8 cellular contexts compared by ENCODE assay signal in the genomic region with DNA sequence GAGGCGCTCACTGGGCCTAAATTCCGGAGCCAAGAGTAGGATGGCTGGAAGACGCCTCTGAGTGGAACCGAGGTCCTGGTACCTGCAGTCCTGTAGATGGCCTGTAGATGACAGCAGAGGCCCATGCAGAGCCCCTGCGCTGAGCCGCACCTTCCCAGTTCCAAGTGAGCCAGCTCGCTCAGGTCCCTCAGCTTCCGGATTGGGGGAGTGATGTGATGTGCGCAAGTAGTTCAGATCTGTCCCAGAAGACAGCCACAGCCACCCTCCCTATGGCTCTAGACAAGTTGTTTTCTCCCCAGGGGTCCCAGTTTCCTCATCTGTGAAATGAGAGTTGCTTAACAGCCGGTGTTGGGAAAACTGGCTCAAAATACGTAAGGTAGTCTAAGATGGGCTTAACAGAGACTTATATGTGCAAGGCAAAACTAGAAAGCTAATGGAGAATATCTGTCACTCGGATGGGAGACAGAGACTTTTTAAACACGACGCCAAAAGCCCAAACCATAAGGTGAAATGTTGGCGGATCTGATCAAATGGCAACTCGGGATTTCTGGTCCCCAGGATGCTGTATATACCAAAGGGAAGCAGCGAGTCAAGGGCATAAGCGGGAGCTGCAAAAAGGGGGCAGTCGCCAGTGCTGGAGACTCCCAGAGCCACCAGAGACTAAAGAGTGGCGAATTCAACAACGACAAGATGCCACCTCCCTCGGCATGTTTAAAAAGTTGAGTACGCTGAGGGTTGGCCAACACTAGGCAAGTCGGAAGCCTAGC. TPM values are rescaled to one million over a fixed set of nuclear protein-coding genes. Genes with fewer than 3 reads are reported as not detected.
DNase-seq lines count a peak whose midpoint lies in the region; ATAC-seq and TF ChIP-seq lines count a peak whose summit lies in the region.

No MANE protein-coding gene starts in this region.

- H3K27ac ChIP-seq in RWPE2 (ENCODE audit: poor library complexity, severe bottlenecking): peak overlapping the region; percentile 68

- intact Hi-C loops in natural killer cell (cut with micrococcal nuclease): loop anchor here (1.0 to 5.0 kb wide), 7 partner anchors 36 to 1056 kb away; a partner anchor contains a TSS

- H3K9me3 ChIP-seq in RWPE2 (ENCODE audit: severe bottlenecking): no peaks in the 10 kb centered on the region

- no peaks in the 10 kb centered on the region for H3K27me3 ChIP-seq in RWPE2 (ENCODE audit: insufficient read depth, poor library complexity, severe bottlenecking)

- ATAC-seq in GM21515 (IDR thresholded peaks at IDR 0.05; ENCODE audit: unreplicated experiment): peak; percentile 35
- ATAC-seq in RWPE2 (ENCODE audit: low read depth): peak; percentile 24
- ATAC-seq in natural killer cell: peak; percentile 43 to 59 (median 44)

- DNase-seq in COR-L47 (lab: John Stamatoyannopoulos, UW): peak; percentile 35
- no peak for DNase-seq in RWPE2 (ENCODE audit: low spot score)
- DNase-seq in activated T-helper 9 cell treated with anti-CD3 and anti-CD28 coated beads, Interleukin-2, amount 50 U/mL, for 16 hours (ENCODE audit: low read depth): peak; percentile 71
- peak; percentile 86 for DNase-seq in fibroblast of pulmonary artery (ENCODE audit: low read depth)
- peak; percentile 75 for DNase-seq in natural killer cell

- H3K36me3 ChIP-seq in RWPE2 (ENCODE audit: low read depth): peaks cover 9% of the 10 kb centered on the region

- peak; percentile 98 for TF ChIP-seq CTCF in LNCAP (IDR thresholded peaks at IDR 0.05)
- peak; percentile 99 for TF ChIP-seq CTCF in RWPE2 (IDR thresholded peaks at IDR 0.05; ENCODE audit: poor library complexity, severe bottlenecking)
- no peak for TF ChIP-seq CTCF in fibroblast of pulmonary artery (IDR thresholded peaks at IDR 0.05; ENCODE audit: low read length, missing control alignments)
- TF ChIP-seq CTCF in natural killer cell (IDR thresholded peaks at IDR 0.05): peak; percentile 96

- peak overlapping the region; percentile 94 to 95 for H3K27ac Mint-ChIP-seq in natural killer cell
- H3K27ac Mint-ChIP-seq in stimulated activated naive CD8-positive, alpha-beta T cell treated with anti-CD3 and anti-CD28 coated beads, Interleukin-15, Interleukin-2, amounts not matched to agents 100 ng/mL and 50 ng/mL, for 24 hours: peak overlapping the region; percentile 93

- H3K4me3 Mint-ChIP-seq in natural killer cell: peak overlapping the region; percentile 92
- peak overlapping the region; percentile 85 for H3K4me3 Mint-ChIP-seq in stimulated activated naive CD8-positive, alpha-beta T cell treated with anti-CD3 and anti-CD28 coated beads, Interleukin-15, Interleukin-2, amounts not matched to agents 100 ng/mL and 50 ng/mL, for 24 hours

- H3K4me3 ChIP-seq in RWPE2 (ENCODE audit: severe bottlenecking) (peak overlapping the region; percentile 69), fibroblast of pulmonary artery (replicated peaks; ENCODE audit: low read depth, low read length) (peak overlapping the region; percentile 80)

- no peaks in the 10 kb centered on the region for H3K9me3 Mint-ChIP-seq in natural killer cell
- no peaks in the 10 kb centered on the region for H3K9me3 Mint-ChIP-seq in stimulated activated naive CD8-positive, alpha-beta T cell treated with anti-CD3 and anti-CD28 coated beads, Interleukin-15, Interleukin-2, amounts not matched to agents 100 ng/mL and 50 ng/mL, for 24 hours

- H3K4me1 ChIP-seq in RWPE2 (ENCODE audit: insufficient read depth, poor library complexity, severe bottlenecking): peaks cover 6% of the 10 kb centered on the region

- no peaks in the 10 kb centered on the region for H3K27me3 Mint-ChIP-seq in natural killer cell (ENCODE audit: low read depth in 2 of 2)
- H3K27me3 Mint-ChIP-seq in stimulated activated naive CD8-positive, alpha-beta T cell treated with anti-CD3 and anti-CD28 coated beads, Interleukin-15, Interleukin-2, amounts not matched to agents 100 ng/mL and 50 ng/mL, for 24 hours: no peaks in the 10 kb centered on the region

- peaks cover 61 to 76% of the 10 kb centered on the region in 2 donors for H3K4me1 Mint-ChIP-seq in natural killer cell
- H3K4me1 Mint-ChIP-seq in stimulated activated naive CD8-positive, alpha-beta T cell treated with anti-CD3 and anti-CD28 coated beads, Interleukin-15, Interleukin-2, amounts not matched to agents 100 ng/mL and 50 ng/mL, for 24 hours (ENCODE audit: low read depth): peaks cover 72% of the 10 kb centered on the region

- H3K36me3 Mint-ChIP-seq in natural killer cell: no peaks in the 10 kb centered on the region
- peaks cover 43% of the 10 kb centered on the region for H3K36me3 Mint-ChIP-seq in stimulated activated naive CD8-positive, alpha-beta T cell treated with anti-CD3 and anti-CD28 coated beads, Interleukin-15, Interleukin-2, amounts not matched to agents 100 ng/mL and 50 ng/mL, for 24 hours (ENCODE audit: low read depth)

RNA-seq across cellular contexts. Expression of a gene that starts 0.8 kb away (rescaled TPM):
- total RNA-seq in natural killer cell: 10 to 100 TPM; 48.0 to 57.7 (median 49.3) TPM

RNA-seq across cellular contexts. Expression of a gene that starts 4.6 kb away (rescaled TPM):
- 10 to 100 TPM in 2 of 3 donors, 1 to 10 TPM in 1; 2.4 to 23.6 (median 11.3) TPM for total RNA-seq in natural killer cell

RNA-seq across cellular contexts. Expression of a gene that starts 46.9 kb away (rescaled TPM):
- total RNA-seq in natural killer cell: 10 to 100 TPM; 20.5 to 29.3 (median 28.2) TPM

RNA-seq across cellular contexts. Expression of a gene that starts 48.6 kb away (rescaled TPM):
- 10 to 100 TPM in 2 of 3 donors, 1 to 10 TPM in 1; 7.5 to 15.3 (median 11.7) TPM for total RNA-seq in natural killer cell

RNA-seq across cellular contexts. Expression of a gene that starts 58.5 kb away (rescaled TPM):
- total RNA-seq in natural killer cell: 1 to 10 TPM; 1.4 to 2.4 (median 1.7) TPM
